ENCODE assay signal across 13 cellular contexts in genomic region chr6:123745877-123746276, GRCh38. TPM values are rescaled to one million over a fixed set of nuclear protein-coding genes. Genes with fewer than 3 reads are reported as not detected.
A peak's percentile ranks its signal among the peaks of the same experiment; 100 is the strongest.
DNase-seq lines count a peak whose midpoint lies in the region; TF ChIP-seq lines count a peak whose summit lies in the region.
"Had no signal": no experiment of that assay in that cellular context is flagged by ENCODE, and none has a peak within 500 bp of the region (broad histone marks: within the 10 kb centered on the region; RNA-seq: fewer than 3 reads in every experiment).

No MANE protein-coding gene starts in this region.

- intact Hi-C loops in testis (cut with DNase I; ENCODE audit: low total_unique reads) = no loop called here

- no peaks in the 10 kb centered on the region for H3K36me3 ChIP-seq in testis (ENCODE audit: low read depth, missing control alignments)
- H3K36me3 ChIP-seq: stomach had no signal

- no peaks in the 10 kb centered on the region for H3K27me3 ChIP-seq in testis
- H3K27me3 ChIP-seq: stomach had no signal

- no peaks in the 10 kb centered on the region for H3K4me1 ChIP-seq in testis
- H3K4me1 ChIP-seq: stomach had no signal

- H3K27ac ChIP-seq in testis = no peak overlapping the region
- H3K27ac ChIP-seq: stomach had no signal

- TF ChIP-seq CTCF in epithelial cell of esophagus (IDR thresholded peaks at IDR 0.05; ENCODE audit: insufficient read depth, low read depth, low read length, missing control alignments) (no peak), testis (IDR thresholded peaks at IDR 0.05) (no peak)

- no peaks in the 10 kb centered on the region for H3K9me3 ChIP-seq in testis
- H3K9me3 ChIP-seq: SK-N-SH, stomach had no signal

- TF ChIP-seq POLR2A in erythroblast (IDR thresholded peaks at IDR 0.05; ENCODE audit: low read length) = no peak
- TF ChIP-seq POLR2A in testis (IDR thresholded peaks at IDR 0.05) = no peak

- no peak overlapping the region for H3K4me3 ChIP-seq in epithelial cell of esophagus (ENCODE audit: low read length)
- no peak overlapping the region for H3K4me3 ChIP-seq in testis
- H3K4me3 ChIP-seq: stomach had no signal

- DNase-seq in AG08396 (ENCODE audit: low spot score) (peak; percentile 4), NCI-H226 (peak; percentile 76), epithelial cell of esophagus (ENCODE audit: low read depth) (peak; percentile 80), middle frontal gyrus (ENCODE audit: extremely low spot score, low spot score) (peak; percentile 10), erythroblast (lab: John Stamatoyannopoulos, UW) (no peak), testis (no peak), activated gamma-delta T cell (lab: John Stamatoyannopoulos, UW) (no peak)
- DNase-seq in activated CD8-positive, alpha-beta memory T cell treated with anti-CD3 and anti-CD28 coated beads, Interleukin-2, amount 50 U/mL, for 4 hours = no peak
- DNase-seq: activated CD8-positive, alpha-beta T cell treated with anti-CD3 and anti-CD28 coated beads, Interleukin-2, amount 10 ng/mL, durations not matched to agents 7 days and 5 days; SK-N-SH; stomach had no signal

- 84 to 85% methylated on average over 2 of the region's 2 CpGs for WGBS in testis, 2 donors

RNA-seq across cellular contexts. Expression of gene NKAIN2, which starts 57.8 kb away (rescaled TPM):
- total RNA-seq in testis = under 1 TPM; 0.56 to 0.71 TPM
- polyA plus RNA-seq in testis (ENCODE audit: insufficient read depth, low read depth, low replicate concordance) = 1.1 TPM
- total RNA-seq: activated CD8-positive, alpha-beta T cell treated with anti-CD3 and anti-CD28 coated beads, Interleukin-2, amount 10 ng/mL, durations not matched to agents 7 days and 5 days; HepG2 had no signal
- polyA plus RNA-seq: AG04450, HepG2, SK-N-SH had no signal

Comparison
In these comparisons a context has a peak if more than half of its experiments do, and no peak if none do; other contexts are left out.
1. DNase-seq: peak in AG08396 (single experiment), NCI-H226 (single experiment), epithelial cell of esophagus (single experiment) and middle frontal gyrus (single experiment); none in activated CD8-positive, alpha-beta memory T cell treated with anti-CD3 and anti-CD28 coated beads, Interleukin-2, amount 50 U/mL, for 4 hours (single experiment), erythroblast (0 of 2), testis (single experiment) and activated gamma-delta T cell (single experiment).